In genomic region chr7:157255201-157255606, GRCh38 we compare ENCODE assay signal across 16 cellular contexts.
"Had no signal": no experiment of that assay in that cellular context is flagged by ENCODE, and none has a peak within 500 bp of the region (broad histone marks: within the 10 kb centered on the region; RNA-seq: fewer than 3 reads in every experiment).

No MANE protein-coding gene starts in this region.

- H3K9me3 Mint-ChIP-seq: activated naive CD4-positive, alpha-beta T cell treated with anti-CD3 and anti-CD28 coated beads, Interleukin-2, amount 10 ng/mL, durations not matched to agents 7 days and 5 days; naive B cell; stimulated activated naive CD8-positive, alpha-beta T cell treated with anti-CD3 and anti-CD28 coated beads, Interleukin-15, amount 100 ng/mL, for 72 hours; T-cell; type B pancreatic cell had no signal

- FAIRE-seq: astrocyte, bronchial epithelial cell, endometrium, pancreas had no signal

- H3K27ac ChIP-seq: lower lobe of right lung, pancreas, sigmoid colon, spleen, WERI-Rb-1 had no signal

- ATAC-seq: esophagus mucosa; lower lobe of right lung; pancreas; stimulated activated naive CD8-positive, alpha-beta T cell treated with anti-CD3 and anti-CD28 coated beads, Interleukin-15, amount 100 ng/mL, for 72 hours; T-cell had no signal

- DNase-seq: activated CD4-positive, alpha-beta T cell treated with anti-CD3 and anti-CD28 coated beads, Interleukin-2, amount 50 U/mL, for 48 hours; activated naive CD4-positive, alpha-beta T cell treated with anti-CD3 and anti-CD28 coated beads, Interleukin-2, amount 10 ng/mL, durations not matched to agents 7 days and 5 days; activated T-cell treated with anti-CD3 and anti-CD28 coated beads, Interleukin-2, amount 50 U/mL, for 1 hour; lower lobe of right lung; naive B cell; pancreas; sigmoid colon; spleen; stimulated activated naive CD8-positive, alpha-beta T cell treated with anti-CD3 and anti-CD28 coated beads, Interleukin-15, amount 100 ng/mL, for 72 hours; T-cell; WERI-Rb-1 had no signal

- H3K27me3 Mint-ChIP-seq: activated naive CD4-positive, alpha-beta T cell treated with anti-CD3 and anti-CD28 coated beads, Interleukin-2, amount 10 ng/mL, durations not matched to agents 7 days and 5 days; naive B cell; stimulated activated naive CD8-positive, alpha-beta T cell treated with anti-CD3 and anti-CD28 coated beads, Interleukin-15, amount 100 ng/mL, for 72 hours; T-cell; type B pancreatic cell had no signal

- H3K4me1 Mint-ChIP-seq: activated naive CD4-positive, alpha-beta T cell treated with anti-CD3 and anti-CD28 coated beads, Interleukin-2, amount 10 ng/mL, durations not matched to agents 7 days and 5 days; naive B cell; stimulated activated naive CD8-positive, alpha-beta T cell treated with anti-CD3 and anti-CD28 coated beads, Interleukin-15, amount 100 ng/mL, for 72 hours had no signal

- H3K4me3 Mint-ChIP-seq: activated naive CD4-positive, alpha-beta T cell treated with anti-CD3 and anti-CD28 coated beads, Interleukin-2, amount 10 ng/mL, durations not matched to agents 7 days and 5 days; naive B cell; stimulated activated naive CD8-positive, alpha-beta T cell treated with anti-CD3 and anti-CD28 coated beads, Interleukin-15, amount 100 ng/mL, for 72 hours; T-cell; type B pancreatic cell had no signal

- H3K4me1 ChIP-seq: sigmoid colon had no signal

- H3K27ac Mint-ChIP-seq: activated naive CD4-positive, alpha-beta T cell treated with anti-CD3 and anti-CD28 coated beads, Interleukin-2, amount 10 ng/mL, durations not matched to agents 7 days and 5 days; naive B cell; T-cell; type B pancreatic cell had no signal

- H3K4me3 ChIP-seq: lower lobe of right lung, pancreas, sigmoid colon, spleen had no signal

- H3K9me3 ChIP-seq: lower lobe of right lung, pancreas, sigmoid colon, spleen had no signal

- H3K27me3 ChIP-seq: pancreas, sigmoid colon, spleen had no signal
